13 cellular contexts compared by ENCODE assay signal in the genomic region with DNA sequence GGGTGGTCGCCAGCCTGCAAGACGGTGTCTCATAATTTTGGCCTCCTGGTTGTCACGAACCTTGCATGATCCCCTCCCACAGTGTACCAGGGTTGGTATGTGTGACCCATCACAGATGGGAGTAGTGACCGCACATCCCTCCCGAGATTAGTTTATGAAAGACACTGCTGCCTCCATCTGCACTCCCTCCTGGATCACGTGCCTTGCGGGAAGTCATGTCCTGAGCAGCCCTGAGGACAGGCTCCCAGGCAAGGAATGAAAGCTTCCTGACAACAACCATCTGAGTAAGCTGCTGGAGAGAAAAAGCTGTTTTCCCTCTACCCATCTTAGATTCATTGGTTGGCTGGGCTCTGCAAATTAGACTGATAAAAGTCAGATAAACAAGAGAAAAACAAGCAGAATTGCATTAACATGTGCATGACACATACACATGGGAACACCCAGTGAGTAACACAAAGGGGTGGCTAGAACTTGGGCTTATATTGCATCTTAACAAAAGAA. TPM values are rescaled to one million over a fixed set of nuclear protein-coding genes. Genes with fewer than 3 reads are reported as not detected.
DNase-seq lines count a peak whose midpoint lies in the region; FAIRE-seq and TF ChIP-seq lines count a peak whose summit lies in the region.
"Had no signal": no experiment of that assay in that cellular context is flagged by ENCODE, and none has a peak within 500 bp of the region (broad histone marks: within the 10 kb centered on the region; RNA-seq: fewer than 3 reads in every experiment).

No MANE protein-coding gene starts in this region.

- no peak overlapping the region for H2AFZ ChIP-seq in neural progenitor cell (replicated peaks)

- peaks cover 44% of the 10 kb centered on the region for H3F3A ChIP-seq in neural progenitor cell (ENCODE audit: low read depth)

- H3K9ac ChIP-seq in neural progenitor cell: no peak overlapping the region

- no peaks in the 10 kb centered on the region for H3K27me3 ChIP-seq in neural progenitor cell

- H3K4me3 Mint-ChIP-seq in neural progenitor cell: no peak overlapping the region
- H3K4me3 Mint-ChIP-seq: activated CD4-positive, alpha-beta memory T cell treated with anti-CD3 and anti-CD28 coated beads, Interleukin-2, amount 10 ng/mL, durations not matched to agents 7 days and 5 days; activated naive CD8-positive, alpha-beta T cell treated with anti-CD3 and anti-CD28 coated beads, Interleukin-2, amount 10 ng/mL, durations not matched to agents 7 days and 5 days; B cell had no signal

- no peak overlapping the region for H3K4me2 ChIP-seq in neural progenitor cell

- H3K36me3 Mint-ChIP-seq in neural progenitor cell: peaks cover 1% of the 10 kb centered on the region
- H3K36me3 Mint-ChIP-seq: activated naive CD8-positive, alpha-beta T cell treated with anti-CD3 and anti-CD28 coated beads, Interleukin-2, amount 10 ng/mL, durations not matched to agents 7 days and 5 days had no signal

- no peaks in the 10 kb centered on the region for H3K79me2 ChIP-seq in neural progenitor cell (ENCODE audit: low read depth)

- H3K4me3 ChIP-seq in fibroblast of the aortic adventitia (ENCODE audit: low read depth, low read length) (no peak overlapping the region), neural progenitor cell (no peak overlapping the region)

- DNase-seq in AG09319 (ENCODE audit: extremely low read depth, low read depth) (peak; percentile 77), T1000 (lab: John Stamatoyannopoulos, UW) (peak; percentile 63), fibroblast of the aortic adventitia (ENCODE audit: low read depth) (peak; percentile 97), neural progenitor cell (ENCODE audit: low spot score) (no peak), pons (ENCODE audit: low spot score) (no peak), inferior parietal cortex (ENCODE audit: extremely low spot score) (no peak), SKM-1 treated with dmso at 0.1 percent for 144 hours (lab: John Stamatoyannopoulos, UW; ENCODE audit: unreplicated experiment) (no peak), HTR-8/SVneo (ENCODE audit: insufficient read length, low spot score) (no peak)
- DNase-seq: activated CD4-positive, alpha-beta memory T cell treated with anti-CD3 and anti-CD28 coated beads, Interleukin-2, amount 10 ng/mL, durations not matched to agents 7 days and 5 days; activated naive CD8-positive, alpha-beta T cell treated with anti-CD3 and anti-CD28 coated beads, Interleukin-2, amount 10 ng/mL, durations not matched to agents 7 days and 5 days had no signal

- H3K9me3 ChIP-seq in neural progenitor cell (ENCODE audit: low read depth): no peaks in the 10 kb centered on the region
- H3K9me3 ChIP-seq: neutrophil had no signal

- H3K27ac ChIP-seq in neural progenitor cell: no peak overlapping the region
- H3K27ac ChIP-seq: neutrophil had no signal

- peaks cover 6% of the 10 kb centered on the region for H3K9me3 Mint-ChIP-seq in neural progenitor cell
- H3K9me3 Mint-ChIP-seq: activated CD4-positive, alpha-beta memory T cell treated with anti-CD3 and anti-CD28 coated beads, Interleukin-2, amount 10 ng/mL, durations not matched to agents 7 days and 5 days; activated naive CD8-positive, alpha-beta T cell treated with anti-CD3 and anti-CD28 coated beads, Interleukin-2, amount 10 ng/mL, durations not matched to agents 7 days and 5 days had no signal

- FAIRE-seq in HTR-8/SVneo (lab: Jason Lieb, UNC): no peak

- peaks cover 3% of the 10 kb centered on the region for H3K27me3 Mint-ChIP-seq in neural progenitor cell (ENCODE audit: insufficient read depth, low read depth)

- H3K36me3 ChIP-seq in neural progenitor cell: no peaks in the 10 kb centered on the region
- H3K36me3 ChIP-seq: neutrophil had no signal

- peak overlapping the region; percentile 6 for H3K27ac Mint-ChIP-seq in neural progenitor cell
- H3K27ac Mint-ChIP-seq: activated CD4-positive, alpha-beta memory T cell treated with anti-CD3 and anti-CD28 coated beads, Interleukin-2, amount 10 ng/mL, durations not matched to agents 7 days and 5 days; activated naive CD8-positive, alpha-beta T cell treated with anti-CD3 and anti-CD28 coated beads, Interleukin-2, amount 10 ng/mL, durations not matched to agents 7 days and 5 days; B cell had no signal

- peaks cover 47% of the 10 kb centered on the region for H3K4me1 ChIP-seq in neural progenitor cell

- no peak for TF ChIP-seq CTCF in AG09319 (IDR thresholded peaks at IDR 0.05; ENCODE audit: low read depth, low read length)
- no peak for TF ChIP-seq CTCF in fibroblast of the aortic adventitia (IDR thresholded peaks at IDR 0.05; ENCODE audit: insufficient read depth, low read length)
- no peak for TF ChIP-seq CTCF in neural progenitor cell (IDR thresholded peaks at IDR 0.05)

- H4K20me1 ChIP-seq in neural progenitor cell (ENCODE audit: low read depth): no peaks in the 10 kb centered on the region

- peaks cover 58% of the 10 kb centered on the region for H3K4me1 Mint-ChIP-seq in neural progenitor cell
- H3K4me1 Mint-ChIP-seq: activated CD4-positive, alpha-beta memory T cell treated with anti-CD3 and anti-CD28 coated beads, Interleukin-2, amount 10 ng/mL, durations not matched to agents 7 days and 5 days; activated naive CD8-positive, alpha-beta T cell treated with anti-CD3 and anti-CD28 coated beads, Interleukin-2, amount 10 ng/mL, durations not matched to agents 7 days and 5 days; B cell had no signal

RNA-seq across cellular contexts. Expression of gene PAMR1, which starts 14.4 kb away (rescaled TPM):
- 134 and 278 TPM in 2 replicates for total RNA-seq in fibroblast of the aortic adventitia (ENCODE audit: low replicate concordance)
- total RNA-seq in neural progenitor cell (ENCODE audit: low replicate concordance): 209 and 285 TPM in 2 replicates
- total RNA-seq: activated CD4-positive, alpha-beta memory T cell treated with anti-CD3 and anti-CD28 coated beads, Interleukin-2, amount 10 ng/mL, durations not matched to agents 7 days and 5 days; activated naive CD8-positive, alpha-beta T cell treated with anti-CD3 and anti-CD28 coated beads, Interleukin-2, amount 10 ng/mL, durations not matched to agents 7 days and 5 days; B cell; SK-MEL-5 had no signal

Comparison
In these comparisons a context has a peak if more than half of its experiments do, and no peak if none do; other contexts are left out.
1. DNase-seq: peak in AG09319 (single experiment), T1000 (single experiment) and fibroblast of the aortic adventitia (single experiment); none in neural progenitor cell (single experiment), pons (single experiment), inferior parietal cortex (single experiment), SKM-1 treated with dmso at 0.1 percent for 144 hours (single experiment) and HTR-8/SVneo (single experiment).